In the genomic region with DNA sequence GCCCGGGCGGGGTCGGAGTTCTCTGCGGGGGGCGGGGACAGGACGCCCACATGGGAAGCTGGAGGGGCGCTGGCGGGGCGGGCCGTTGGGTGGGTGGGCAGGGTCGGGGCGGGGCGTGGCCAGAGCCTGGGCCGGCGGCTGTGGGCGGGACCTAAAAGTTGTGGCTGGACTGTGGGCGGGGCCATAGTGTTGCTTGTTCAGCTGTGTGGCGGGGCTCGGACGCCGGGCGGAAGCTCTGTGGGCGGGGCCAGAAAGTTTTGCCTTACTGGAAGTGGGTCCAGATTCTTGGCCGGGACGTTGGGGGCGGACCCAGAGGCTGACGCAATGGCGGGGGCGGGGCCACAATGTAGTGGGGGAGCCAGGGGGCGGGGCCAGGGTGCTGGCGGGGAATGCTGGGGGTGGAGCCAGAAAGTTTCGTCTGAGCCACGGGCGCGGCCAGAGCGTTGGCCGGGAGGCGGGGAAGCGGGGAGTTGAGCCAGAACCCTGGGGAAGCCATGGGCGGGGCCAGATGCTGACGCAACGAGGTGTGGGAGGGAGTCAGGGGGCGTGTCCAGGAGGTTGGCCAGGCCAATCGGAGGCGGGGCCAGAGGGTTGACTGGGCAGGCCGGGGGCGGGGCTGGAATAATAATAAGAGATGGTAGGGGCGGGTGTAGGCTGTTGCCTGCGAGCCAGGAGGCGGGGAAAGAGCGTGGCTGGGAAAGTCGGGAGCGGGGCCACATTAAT, we compare ENCODE assay signal across 8 cellular contexts. TPM values are rescaled to one million over a fixed set of nuclear protein-coding genes. Genes with fewer than 3 reads are reported as not detected.
DNase-seq lines count a peak whose midpoint lies in the region; ATAC-seq and TF ChIP-seq lines count a peak whose summit lies in the region.

No MANE protein-coding gene starts in this region.

- H3K27me3 Mint-ChIP-seq in H9 (ENCODE audit: low read depth): peaks cover 4% of the 10 kb centered on the region; the same call in 1 of the 2 replicates
- H3K27me3 Mint-ChIP-seq in natural killer cell treated with Interleukin-12 subunit alpha and Interleukin-12 subunit beta and Interleukin-15 and Interleukin-18, amount 100 ng/mL, for 72 hours: no peaks in the 10 kb centered on the region

- WGBS in H9 (ENCODE audit: extremely low coverage, insufficient read length, low lambda C conversion rate): no CpG with 5 or more reads among the region's 53 CpGs

- H3K79me2 ChIP-seq in H9 (ENCODE audit: insufficient read depth, low read length): no peaks in the 10 kb centered on the region

- H3K23ac ChIP-seq in H9 (ENCODE audit: insufficient read length, low read depth, low read length): no peak overlapping the region

- no peak overlapping the region for H3K4ac ChIP-seq in H9 (ENCODE audit: low read depth, low read length)

- H3K4me3 Mint-ChIP-seq in H9: peak overlapping the region; percentile 86 to 89
- peak overlapping the region; percentile 97 for H3K4me3 Mint-ChIP-seq in natural killer cell treated with Interleukin-12 subunit alpha and Interleukin-12 subunit beta and Interleukin-15 and Interleukin-18, amount 100 ng/mL, for 72 hours

- no peak overlapping the region for H3K56ac ChIP-seq in H9 (ENCODE audit: insufficient read length, low read depth, low read length)

- peaks cover 31 to 40% (median 36%) of the 10 kb centered on the region in 3 experiments; a peak in 6 of 7 replicates for H3K36me3 Mint-ChIP-seq in H9 (ENCODE audit: insufficient read depth in 1 of 3, low read depth in 3 of 3)
- peaks cover 19% of the 10 kb centered on the region for H3K36me3 Mint-ChIP-seq in natural killer cell treated with Interleukin-12 subunit alpha and Interleukin-12 subunit beta and Interleukin-15 and Interleukin-18, amount 100 ng/mL, for 72 hours

- H3K27ac Mint-ChIP-seq in H9: peak overlapping the region; percentile 96 to 99 (median 99); a peak in 6 of 7 replicates
- H3K27ac Mint-ChIP-seq in natural killer cell treated with Interleukin-12 subunit alpha and Interleukin-12 subunit beta and Interleukin-15 and Interleukin-18, amount 100 ng/mL, for 72 hours: peak overlapping the region; percentile 89 to 96

- H3K9ac ChIP-seq in H9 (ENCODE audit: extremely low read depth, insufficient read length, low read length): no peak overlapping the region

- DNase-seq in Daoy (ENCODE audit: low read depth) (peak; percentile 99), H9 (peak; percentile 100), M059J (ENCODE audit: low read depth) (peak; percentile 97), RWPE2 (ENCODE audit: low spot score) (peak; percentile 100), fibroblast of pulmonary artery (ENCODE audit: low read depth) (peak; percentile 99)
- peak; percentile 97 for DNase-seq in activated effector memory CD4-positive, alpha-beta T cell treated with Interleukin-2 at 50 U/mL for 16 hours
- peak; percentile 100 for DNase-seq in natural killer cell treated with Interleukin-12 subunit alpha and Interleukin-12 subunit beta and Interleukin-15 and Interleukin-18, amount 100 ng/mL, for 72 hours (ENCODE audit: low spot score)
- DNase-seq in stimulated activated naive CD4-positive, alpha-beta T cell (lab: John Stamatoyannopoulos, UW): peak; percentile 92 to 99 (median 99)

- no peak overlapping the region for H2BK5ac ChIP-seq in H9 (ENCODE audit: insufficient read length, low read length)

- H3K4me3 ChIP-seq in RWPE2 (ENCODE audit: severe bottlenecking): peak overlapping the region; percentile 45
- peak overlapping the region; percentile 72 for H3K4me3 ChIP-seq in fibroblast of pulmonary artery (replicated peaks; ENCODE audit: low read depth, low read length)

- peaks cover 12 to 21% of the 10 kb centered on the region in 2 experiments for H3K4me1 Mint-ChIP-seq in H9
- H3K4me1 Mint-ChIP-seq in natural killer cell treated with Interleukin-12 subunit alpha and Interleukin-12 subunit beta and Interleukin-15 and Interleukin-18, amount 100 ng/mL, for 72 hours (ENCODE audit: low read depth in 2 of 2): peaks cover 38 to 40% of the 10 kb centered on the region in 2 donors

- H2BK15ac ChIP-seq in H9 (ENCODE audit: low read depth, low read length): no peak overlapping the region

- H3K4me2 ChIP-seq in H9 (ENCODE audit: insufficient read depth, insufficient read length, low read length): no peak overlapping the region

- no peak overlapping the region for H3K18ac ChIP-seq in H9 (ENCODE audit: insufficient read length, low read depth, low read length)

- H3K9me3 Mint-ChIP-seq in H9: no peaks in the 10 kb centered on the region
- no peaks in the 10 kb centered on the region for H3K9me3 Mint-ChIP-seq in natural killer cell treated with Interleukin-12 subunit alpha and Interleukin-12 subunit beta and Interleukin-15 and Interleukin-18, amount 100 ng/mL, for 72 hours

- H3K23me2 ChIP-seq in H9 (ENCODE audit: insufficient read length, low read depth, low read length, poor library complexity, severe bottlenecking): peaks cover 12% of the 10 kb centered on the region

- ATAC-seq in RWPE2 (ENCODE audit: low read depth): peak; percentile 71
- ATAC-seq in natural killer cell treated with Interleukin-12 subunit alpha and Interleukin-12 subunit beta and Interleukin-15 and Interleukin-18, amount 100 ng/mL, for 72 hours: peak; percentile 86 to 90

- H3K4me1 ChIP-seq in H9 (ENCODE audit: insufficient read depth, low read length) (no peaks in the 10 kb centered on the region), RWPE2 (ENCODE audit: insufficient read depth, poor library complexity, severe bottlenecking) (peaks cover 18% of the 10 kb centered on the region)

- H3K36me3 ChIP-seq in RWPE2 (ENCODE audit: low read depth): peaks cover 32% of the 10 kb centered on the region

- TF ChIP-seq CTCF in H9 (conservative IDR thresholded peaks at IDR 0.05) (no peak), RWPE2 (IDR thresholded peaks at IDR 0.05; ENCODE audit: poor library complexity, severe bottlenecking) (no peak), fibroblast of pulmonary artery (IDR thresholded peaks at IDR 0.05; ENCODE audit: low read length, missing control alignments) (no peak)

- no peak overlapping the region for H2BK12ac ChIP-seq in H9 (ENCODE audit: insufficient read length, low read depth, low read length)

- H3T11ph ChIP-seq in H9 (ENCODE audit: low read length): no peak overlapping the region

- H3K27me3 ChIP-seq in H9 (ENCODE audit: insufficient read depth, low read length): no peaks in the 10 kb centered on the region
- no peaks in the 10 kb centered on the region for H3K27me3 ChIP-seq in RWPE2 (ENCODE audit: insufficient read depth, poor library complexity, severe bottlenecking)

- H4K20me1 ChIP-seq in H9 (ENCODE audit: control insufficient read depth, insufficient read depth, insufficient read length): no peaks in the 10 kb centered on the region

- no peak overlapping the region for H3K14ac ChIP-seq in H9 (ENCODE audit: insufficient read depth, low read length)

- H4K8ac ChIP-seq in H9 (replicated peaks; ENCODE audit: insufficient read length, low read depth, low read length): no peak overlapping the region

- no peak overlapping the region for H2BK20ac ChIP-seq in H9 (ENCODE audit: low read depth, low read length, poor library complexity, severe bottlenecking)

- H4K5ac ChIP-seq in H9 (ENCODE audit: insufficient read length, low read depth, low read length): no peak overlapping the region

- no peak overlapping the region for H2BK120ac ChIP-seq in H9 (ENCODE audit: low read depth, low read length, poor library complexity, severe bottlenecking)

- H2AK5ac ChIP-seq in H9 (ENCODE audit: insufficient read length, low read length): no peak overlapping the region

- H2AFZ ChIP-seq in H9 (ENCODE audit: low read length): no peak overlapping the region

- H4K91ac ChIP-seq in H9 (ENCODE audit: insufficient read length, low read depth, low read length): no peak overlapping the region

- H3K9me3 ChIP-seq in H9 (ENCODE audit: control insufficient read depth, low read depth, low read length) (no peaks in the 10 kb centered on the region), RWPE2 (ENCODE audit: severe bottlenecking) (no peaks in the 10 kb centered on the region)

- no peaks in the 10 kb centered on the region for H3K79me1 ChIP-seq in H9 (ENCODE audit: insufficient read depth, low read depth, low read length, poor library complexity, severe bottlenecking)

- no peak overlapping the region for H3K27ac ChIP-seq in H9 (ENCODE audit: insufficient read length, low read depth, low read length)
- H3K27ac ChIP-seq in RWPE2 (ENCODE audit: poor library complexity, severe bottlenecking): peak overlapping the region; percentile 76

RNA-seq across cellular contexts. Expression of a gene that starts 0.5 kb away (rescaled TPM):
- 8.0 and 8.6 TPM in 2 replicates for total RNA-seq in Daoy (2014; rRNA removed; shearing (Covaris generic))
- 34.4 and 36.9 TPM in 2 replicates for total RNA-seq in H9 (2021)
- 2.1 and 6.0 TPM in 2 replicates for total RNA-seq in M059J (2014; rRNA removed; shearing (Covaris generic))
- 10 to 100 TPM; 42.8 to 58.4 TPM for total RNA-seq in natural killer cell treated with Interleukin-12 subunit alpha and Interleukin-12 subunit beta and Interleukin-15 and Interleukin-18, amount 100 ng/mL, for 72 hours

RNA-seq across cellular contexts. Expression of a gene that starts 17.8 kb away (rescaled TPM):
- total RNA-seq in Daoy (2014; rRNA removed; shearing (Covaris generic)): 3.5 and 6.0 TPM in 2 replicates
- 8.5 and 9.2 TPM in 2 replicates for total RNA-seq in H9 (2021)
- total RNA-seq in M059J (2014; rRNA removed; shearing (Covaris generic)): 1.9 and 6.0 TPM in 2 replicates
- total RNA-seq in natural killer cell treated with Interleukin-12 subunit alpha and Interleukin-12 subunit beta and Interleukin-15 and Interleukin-18, amount 100 ng/mL, for 72 hours: 10 to 100 TPM; 14.0 to 16.1 TPM

RNA-seq across cellular contexts. Expression of a gene that starts 25.9 kb away (rescaled TPM):
- total RNA-seq in Daoy (2014; rRNA removed; shearing (Covaris generic)): 0.86 and 2.2 TPM in 2 replicates
- total RNA-seq in H9 (2021): 23.2 and 24.8 TPM in 2 replicates
- total RNA-seq in M059J (2014; rRNA removed; shearing (Covaris generic)): 1.9 and 5.0 TPM in 2 replicates
- 1 to 10 TPM; 4.8 to 9.7 TPM for total RNA-seq in natural killer cell treated with Interleukin-12 subunit alpha and Interleukin-12 subunit beta and Interleukin-15 and Interleukin-18, amount 100 ng/mL, for 72 hours

RNA-seq across cellular contexts. Expression of a gene that starts 52.8 kb away (rescaled TPM):
- not detected in 2 replicates for total RNA-seq in Daoy (2014; rRNA removed; shearing (Covaris generic))
- 1.8 TPM in 2 replicates for total RNA-seq in H9 (2021)
- 0.05 TPM in 1 of 2 replicates, not detected in the other for total RNA-seq in M059J (2014; rRNA removed; shearing (Covaris generic))
- total RNA-seq in natural killer cell treated with Interleukin-12 subunit alpha and Interleukin-12 subunit beta and Interleukin-15 and Interleukin-18, amount 100 ng/mL, for 72 hours: 1 to 10 TPM; 1.3 to 7.6 TPM
